ENCODE assay signal across 8 cellular contexts in the genomic region with DNA sequence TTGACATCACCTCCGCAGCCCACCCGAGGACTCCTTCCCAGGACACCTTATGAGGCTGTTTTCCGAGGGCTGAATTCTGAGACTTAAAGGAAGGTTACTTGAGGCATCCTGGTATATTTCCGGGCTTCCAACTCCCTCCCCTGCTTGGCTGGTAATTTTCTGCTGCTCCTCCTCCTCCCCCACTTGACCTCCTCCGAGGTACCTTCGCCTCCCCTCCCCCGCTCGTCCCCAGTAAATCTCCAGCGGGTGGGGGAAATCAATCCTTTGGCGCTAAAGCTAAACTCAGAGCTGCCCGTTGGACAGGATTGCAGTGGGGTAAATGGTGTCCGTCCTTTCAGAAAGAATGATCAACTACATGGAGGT. TPM values are rescaled to one million over a fixed set of nuclear protein-coding genes. Genes with fewer than 3 reads are reported as not detected.
DNase-seq lines count a peak whose midpoint lies in the region; ATAC-seq and TF ChIP-seq lines count a peak whose summit lies in the region.
"Had no signal": no experiment of that assay in that cellular context is flagged by ENCODE, and none has a peak within 500 bp of the region (broad histone marks: within the 10 kb centered on the region; RNA-seq: fewer than 3 reads in every experiment).

No MANE protein-coding gene starts in this region.

- H3K4me1 ChIP-seq in HUES64 (ENCODE audit: insufficient read depth, low read length) = peaks cover 50% of the 10 kb centered on the region
- peaks cover 30% of the 10 kb centered on the region; the same call in 1 of the 2 replicates for H3K4me1 ChIP-seq in iPS-20b (ENCODE audit: insufficient read depth, low read length)
- H3K4me1 ChIP-seq in stomach smooth muscle (ENCODE audit: control insufficient read depth, insufficient read depth, low read length) = peaks cover 10% of the 10 kb centered on the region

- H3K36me3 ChIP-seq in HUES64 (ENCODE audit: insufficient read depth, low read length) (no peaks in the 10 kb centered on the region), iPS-20b (ENCODE audit: insufficient read depth, low read depth, low read length) (no peaks in the 10 kb centered on the region), stomach smooth muscle (ENCODE audit: control insufficient read depth in 2 of 2, insufficient read depth in 2 of 2, low read length in 2 of 2) (no peaks in the 10 kb centered on the region)

- H3K4me3 ChIP-seq in HUES64 (ENCODE audit: low read length) (peak overlapping the region; percentile 49), iPS-20b (ENCODE audit: low read length) (peak overlapping the region; percentile 62), stomach smooth muscle (ENCODE audit: low read length in 2 of 2) (peak overlapping the region; percentile 81 to 99)

- no peak overlapping the region for H3K27ac ChIP-seq in HUES64 (ENCODE audit: low read depth, low read length)
- H3K27ac ChIP-seq in iPS-20b (ENCODE audit: low read length) = no peak overlapping the region
- peak overlapping the region; percentile 96 for H3K27ac ChIP-seq in stomach smooth muscle (ENCODE audit: low read length)

- H3K9ac ChIP-seq in HUES64 (ENCODE audit: low read depth, low read length) (peak overlapping the region; percentile 25; the same call in 1 of the 2 replicates), iPS-20b (ENCODE audit: low read depth, low read length) (no peak overlapping the region; the same call in 1 of the 2 replicates), stomach smooth muscle (ENCODE audit: low read length in 2 of 2) (peak overlapping the region; percentile 86 to 88)

- 0% methylated on average over 12 of the region's 12 CpGs for WGBS in HUES64

- H3K27me3 ChIP-seq in HUES64 (ENCODE audit: insufficient read depth, low read length) (peaks cover 99% of the 10 kb centered on the region), iPS-20b (ENCODE audit: insufficient read depth, low read length) (peaks cover 99% of the 10 kb centered on the region), stomach smooth muscle (ENCODE audit: control insufficient read depth in 1 of 2, insufficient read depth in 2 of 2, low read length in 2 of 2) (no peaks in the 10 kb centered on the region)

- ATAC-seq in SK-N-SH treated with all-trans-retinoic acid at 6 μM for 48 hours = peak; percentile 6

- H3K9me3 ChIP-seq in HUES64 (ENCODE audit: insufficient read depth, low read depth, low read length) (no peaks in the 10 kb centered on the region), iPS-20b (ENCODE audit: insufficient read depth, low read depth, low read length) (no peaks in the 10 kb centered on the region), stomach smooth muscle (ENCODE audit: control insufficient read depth in 2 of 2, low read length in 2 of 2) (no peaks in the 10 kb centered on the region)

- DNase-seq in epidermal melanocyte (ENCODE audit: insufficient read length, low spot score) (no peak), amygdala (lab: John Stamatoyannopoulos, UW) (no peak), T1000 (lab: John Stamatoyannopoulos, UW) (no peak)

TF ChIP-seq in SK-N-SH treated with all-trans-retinoic acid at 6 μM for 48 hours, 23 proteins besides CTCF, POLR2A, EP300 and RAD21:
- TF ChIP-seq, protein P1, sequence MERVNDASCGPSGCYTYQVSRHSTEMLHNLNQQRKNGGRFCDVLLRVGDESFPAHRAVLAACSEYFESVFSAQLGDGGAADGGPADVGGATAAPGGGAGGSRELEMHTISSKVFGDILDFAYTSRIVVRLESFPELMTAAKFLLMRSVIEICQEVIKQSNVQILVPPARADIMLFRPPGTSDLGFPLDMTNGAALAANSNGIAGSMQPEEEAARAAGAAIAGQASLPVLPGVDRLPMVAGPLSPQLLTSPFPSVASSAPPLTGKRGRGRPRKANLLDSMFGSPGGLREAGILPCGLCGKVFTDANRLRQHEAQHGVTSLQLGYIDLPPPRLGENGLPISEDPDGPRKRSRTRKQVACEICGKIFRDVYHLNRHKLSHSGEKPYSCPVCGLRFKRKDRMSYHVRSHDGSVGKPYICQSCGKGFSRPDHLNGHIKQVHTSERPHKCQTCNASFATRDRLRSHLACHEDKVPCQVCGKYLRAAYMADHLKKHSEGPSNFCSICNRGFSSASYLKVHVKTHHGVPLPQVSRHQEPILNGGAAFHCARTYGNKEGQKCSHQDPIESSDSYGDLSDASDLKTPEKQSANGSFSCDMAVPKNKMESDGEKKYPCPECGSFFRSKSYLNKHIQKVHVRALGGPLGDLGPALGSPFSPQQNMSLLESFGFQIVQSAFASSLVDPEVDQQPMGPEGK (CRISPR knock-in tag; IDR thresholded peaks at IDR 0.05; ENCODE audit: borderline replicate concordance) = no peak
- TF ChIP-seq CSDC2 (CRISPR knock-in tag; IDR thresholded peaks at IDR 0.05) (no peak), ZFP3 (CRISPR knock-in tag; IDR thresholded peaks at IDR 0.05) (no peak), ARNTL (CRISPR knock-in tag; IDR thresholded peaks at IDR 0.05; ENCODE audit: borderline replicate concordance, low read depth) (no peak), TOX (CRISPR knock-in tag; IDR thresholded peaks at IDR 0.05; ENCODE audit: borderline replicate concordance) (no peak), GLIS3 (CRISPR knock-in tag; IDR thresholded peaks at IDR 0.05) (no peak)
- TF ChIP-seq, protein P2, sequence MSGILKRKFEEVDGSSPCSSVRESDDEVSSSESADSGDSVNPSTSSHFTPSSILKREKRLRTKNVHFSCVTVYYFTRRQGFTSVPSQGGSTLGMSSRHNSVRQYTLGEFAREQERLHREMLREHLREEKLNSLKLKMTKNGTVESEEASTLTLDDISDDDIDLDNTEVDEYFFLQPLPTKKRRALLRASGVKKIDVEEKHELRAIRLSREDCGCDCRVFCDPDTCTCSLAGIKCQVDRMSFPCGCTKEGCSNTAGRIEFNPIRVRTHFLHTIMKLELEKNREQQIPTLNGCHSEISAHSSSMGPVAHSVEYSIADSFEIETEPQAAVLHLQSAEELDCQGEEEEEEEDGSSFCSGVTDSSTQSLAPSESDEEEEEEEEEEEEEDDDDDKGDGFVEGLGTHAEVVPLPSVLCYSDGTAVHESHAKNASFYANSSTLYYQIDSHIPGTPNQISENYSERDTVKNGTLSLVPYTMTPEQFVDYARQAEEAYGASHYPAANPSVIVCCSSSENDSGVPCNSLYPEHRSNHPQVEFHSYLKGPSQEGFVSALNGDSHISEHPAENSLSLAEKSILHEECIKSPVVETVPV (CRISPR knock-in tag; IDR thresholded peaks at IDR 0.05) = no peak

RNA-seq across cellular contexts. Expression of gene ISL1, which starts 4.9 kb away (rescaled TPM):
- 0.90 TPM for polyA plus RNA-seq in HUES64 (2013, experiment 1 of 2)
- polyA plus RNA-seq in HUES64 (2013, experiment 2 of 2) = 0.51 TPM
- polyA plus RNA-seq: liver had no signal
